ENCODE assay signal across 13 cellular contexts in the genomic region with DNA sequence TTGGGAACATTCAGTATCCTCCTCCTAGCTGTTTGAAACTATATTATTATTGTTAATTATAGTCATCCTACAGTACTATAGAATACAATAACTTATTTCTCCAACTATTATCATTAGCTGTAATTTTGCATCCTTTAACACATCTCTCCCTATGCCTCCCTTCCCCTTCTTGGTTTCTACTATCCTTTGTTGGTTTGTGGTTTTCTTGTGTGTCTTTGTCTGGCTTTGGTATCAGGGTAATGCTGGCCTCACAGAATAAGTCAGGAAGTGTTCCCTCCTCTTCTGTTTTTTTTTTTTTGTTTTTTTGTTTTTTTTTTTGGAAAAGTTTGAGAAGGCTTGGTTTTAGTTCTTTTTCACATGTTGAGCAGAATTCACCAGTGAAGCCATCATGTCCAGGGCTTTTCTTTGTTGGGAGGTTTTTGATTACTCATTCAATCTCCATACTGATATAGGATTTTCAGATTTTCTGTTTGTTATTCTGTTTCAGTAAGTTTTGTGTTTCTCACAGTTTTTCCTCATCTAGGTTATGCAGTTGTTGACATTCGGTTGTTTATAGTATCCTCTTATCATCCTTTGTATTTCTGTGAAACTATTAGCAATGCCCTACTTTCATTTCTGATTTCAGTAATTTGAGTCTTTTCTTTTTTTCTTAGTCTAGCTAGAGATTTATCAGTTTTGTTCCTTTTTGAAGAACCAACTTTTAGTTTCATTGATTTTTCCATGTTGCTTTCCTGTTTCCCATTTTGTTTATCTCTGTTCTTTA. TPM values are rescaled to one million over a fixed set of nuclear protein-coding genes. Genes with fewer than 3 reads are reported as not detected.
A peak's percentile ranks its signal among the peaks of the same experiment; 100 is the strongest.
DNase-seq lines count a peak whose midpoint lies in the region; ATAC-seq, FAIRE-seq and TF ChIP-seq lines count a peak whose summit lies in the region.
"Had no signal": no experiment of that assay in that cellular context is flagged by ENCODE, and none has a peak within 500 bp of the region (broad histone marks: within the 10 kb centered on the region; RNA-seq: fewer than 3 reads in every experiment).

No MANE protein-coding gene starts in this region.

- intact Hi-C loops in CD8-positive, alpha-beta T cell (cut with DNase I, micrococcal nuclease) = loop anchor here in 1 of 2 experiments (2.0 kb wide), 2 partner anchors 15 to 17 kb away; no protein-coding TSS in a partner anchor
- intact Hi-C loops in aorta (cut with DNase I) = no loop called here

- peak overlapping the region; percentile 24 for H3K27ac Mint-ChIP-seq in CD8-positive, alpha-beta T cell
- H3K27ac Mint-ChIP-seq in T-cell (peak overlapping the region; percentile 34 to 75), endothelial cell (ENCODE audit: unreplicated experiment) (peak overlapping the region; percentile 1)
- H3K27ac Mint-ChIP-seq: HFFc6 had no signal

- no peaks in the 10 kb centered on the region for H3K9me3 ChIP-seq in CD8-positive, alpha-beta T cell (ENCODE audit: low read length)
- no peaks in the 10 kb centered on the region for H3K9me3 ChIP-seq in aorta (ENCODE audit: control insufficient read depth, low read length)

- H3K36me3 Mint-ChIP-seq in CD8-positive, alpha-beta T cell = peaks cover 24% of the 10 kb centered on the region
- H3K36me3 Mint-ChIP-seq in T-cell (peaks cover 20% of the 10 kb centered on the region), endothelial cell (ENCODE audit: low read depth, unreplicated experiment) (peaks cover 2% of the 10 kb centered on the region)

- CTCF ChIA-PET in CD8-positive, alpha-beta T cell (lab: Charles Lee) = interaction anchor here (0.7 kb wide), 1 partner anchor 25 kb away, joined by 3 read pairs; no protein-coding TSS in a partner anchor
- CTCF ChIA-PET in T-cell (lab: Charles Lee) = interaction anchor here in 1 of 2 donors (1.0 kb wide), 1 partner anchor 21 kb away, joined by 6 read pairs; no protein-coding TSS in a partner anchor

- peaks cover 83% of the 10 kb centered on the region for H3K4me1 Mint-ChIP-seq in CD8-positive, alpha-beta T cell (ENCODE audit: low read depth)
- H3K4me1 Mint-ChIP-seq in T-cell = peaks cover 84 to 89% (median 89%) of the 10 kb centered on the region in 3 donors
- peaks cover 38% of the 10 kb centered on the region for H3K4me1 Mint-ChIP-seq in endothelial cell (ENCODE audit: unreplicated experiment)

- peak; percentile 6 for FAIRE-seq in H54 (lab: Jason Lieb, UNC)

- DNase-seq in CD8-positive, alpha-beta T cell = no peak
- DNase-seq in H54 (ENCODE audit: insufficient read length, low spot score) (no peak), T-cell (no peak), endothelial cell (ENCODE audit: low spot score) (no peak), H7 (no peak), middle frontal gyrus (ENCODE audit: extremely low spot score, low spot score) (no peak), aorta (no peak)
- DNase-seq: HFFc6, NCI-H1105 treated with DMSO at 0.1 percent for 48 hours, NCI-H510A treated with DMSO at 0.1 percent for 48 hours, nucleus accumbens had no signal

- ATAC-seq in CD8-positive, alpha-beta T cell = no peak
- ATAC-seq in T-cell (replicated peaks in 1 of 4) = peak in 1 of 4 experiments; percentile 41
- no peak for ATAC-seq in aorta (ENCODE audit: low FRiP score)
- ATAC-seq: Panc1 had no signal

- H3K4me3 ChIP-seq in CD8-positive, alpha-beta T cell (ENCODE audit: low read depth, low read length) = no peak overlapping the region
- H3K4me3 ChIP-seq in H7 (ENCODE audit: insufficient read depth, low read depth, low read length) (no peak overlapping the region), aorta (ENCODE audit: low read length in 2 of 2) (no peak overlapping the region)
- H3K4me3 ChIP-seq: skin epidermis had no signal

- H3K36me3 ChIP-seq in CD8-positive, alpha-beta T cell (ENCODE audit: insufficient read depth, low read length) = no peaks in the 10 kb centered on the region
- no peaks in the 10 kb centered on the region for H3K36me3 ChIP-seq in H7 (replicated peaks; ENCODE audit: control insufficient read depth, insufficient read depth, low read length)
- no peaks in the 10 kb centered on the region for H3K36me3 ChIP-seq in aorta (ENCODE audit: control insufficient read depth in 1 of 2, insufficient read depth in 2 of 2, low read length in 1 of 2)

- H3K27me3 ChIP-seq in CD8-positive, alpha-beta T cell (ENCODE audit: insufficient read depth, low read length) = no peaks in the 10 kb centered on the region
- no peaks in the 10 kb centered on the region for H3K27me3 ChIP-seq in H7 (ENCODE audit: control insufficient read depth, insufficient read depth, low read length)
- H3K27me3 ChIP-seq in aorta (ENCODE audit: control insufficient read depth in 1 of 2, insufficient read depth in 2 of 2, low read length in 1 of 2) = no peaks in the 10 kb centered on the region

- H3K4me3 Mint-ChIP-seq in CD8-positive, alpha-beta T cell = peak overlapping the region; percentile 26
- H3K4me3 Mint-ChIP-seq in T-cell = peak overlapping the region; percentile 22 to 46 (median 29)
- no peak overlapping the region for H3K4me3 Mint-ChIP-seq in endothelial cell (ENCODE audit: unreplicated experiment)
- H3K4me3 Mint-ChIP-seq: HFFc6 had no signal

- no peak for TF ChIP-seq CTCF in CD8-positive, alpha-beta T cell (IDR thresholded peaks at IDR 0.05)
- no peak for TF ChIP-seq CTCF in endothelial cell (IDR thresholded peaks at IDR 0.05; ENCODE audit: unreplicated experiment)

- H3K27me3 Mint-ChIP-seq in CD8-positive, alpha-beta T cell (ENCODE audit: low read depth) = no peaks in the 10 kb centered on the region
- H3K27me3 Mint-ChIP-seq in T-cell (no peaks in the 10 kb centered on the region), endothelial cell (ENCODE audit: unreplicated experiment) (peaks cover 6% of the 10 kb centered on the region)

- TF ChIP-seq POLR2A in H54 (IDR thresholded peaks at IDR 0.05; ENCODE audit: low read depth, low read length) = no peak

- 97 to 99% methylated on average over 1 of the region's 1 CpG for WGBS in aorta, 2 donors

- H3K9me3 Mint-ChIP-seq in CD8-positive, alpha-beta T cell = peaks cover 14% of the 10 kb centered on the region
- H3K9me3 Mint-ChIP-seq in T-cell = peaks cover 6 to 15% (median 12%) of the 10 kb centered on the region in 3 donors
- no peaks in the 10 kb centered on the region for H3K9me3 Mint-ChIP-seq in endothelial cell (ENCODE audit: unreplicated experiment)
- H3K9me3 Mint-ChIP-seq: HFFc6 had no signal

- peaks cover 44% of the 10 kb centered on the region for H3K4me1 ChIP-seq in CD8-positive, alpha-beta T cell (ENCODE audit: insufficient read depth, low read length)
- no peaks in the 10 kb centered on the region for H3K4me1 ChIP-seq in aorta (ENCODE audit: control insufficient read depth in 1 of 2, insufficient read depth in 2 of 2, low read length in 2 of 2)

- no peak overlapping the region for H3K27ac ChIP-seq in CD8-positive, alpha-beta T cell (ENCODE audit: low read depth, low read length)
- no peak overlapping the region for H3K27ac ChIP-seq in aorta (ENCODE audit: low read depth in 1 of 2, low read length in 2 of 2)
- H3K27ac ChIP-seq: skin epidermis had no signal

- POLR2A ChIA-PET in CD8-positive, alpha-beta T cell (lab: Charles Lee) = no interaction called here
- POLR2A ChIA-PET in T-cell (lab: Charles Lee) = interaction anchor here in 1 of 2 donors (0.6 kb wide), 1 partner anchor 12 kb away, joined by 3 read pairs; no protein-coding TSS in a partner anchor

RNA-seq across cellular contexts. Expression of a gene that starts 21.6 kb away (rescaled TPM):
- total RNA-seq in CD8-positive, alpha-beta T cell = 10 to 100 TPM; 57.4 to 60.7 TPM
- total RNA-seq in T-cell (10 to 100 TPM; 32.9 to 45.0 (median 44.0) TPM), endothelial cell (ENCODE audit: unreplicated experiment) (39.7 TPM), aorta (10 to 100 TPM; 21.9 to 43.8 TPM)
- 55.9 and 101 TPM in 2 replicates for total RNA-seq in H7 (2014; rRNA removed; shearing (Covaris generic))
- polyA plus RNA-seq in aorta = 1 to 10 TPM; 3.4 to 5.0 TPM

Comparison
In these comparisons a context has a peak if more than half of its experiments do, and no peak if none do; other contexts are left out.
1. H3K27ac Mint-ChIP-seq: peak in every context shown above with its lines; median percentile 54 in T-cell; 24 in CD8-positive, alpha-beta T cell; 1 in endothelial cell.